Comparison of ENCODE assay signal across 2 cellular contexts in genomic region chr16:87938412-87938949, GRCh38.
TF ChIP-seq lines count a peak whose summit lies in the region.

No MANE protein-coding gene starts in this region.

TF ChIP-seq in HEK293, 187 proteins besides CTCF, POLR2A, EP300 and RAD21:
- TF ChIP-seq ZNF280D (tag by site-specific recombination; IDR thresholded peaks at IDR 0.05) (no peak), ZNF426 (tag by site-specific recombination; IDR thresholded peaks at IDR 0.05) (no peak), ZNF510 (tag by site-specific recombination; IDR thresholded peaks at IDR 0.05; ENCODE audit: insufficient replicate concordance) (no peak), ZNF366 (tag by site-specific recombination; conservative IDR thresholded peaks at IDR 0.05) (peak; percentile 70), ZSCAN18 (tag by site-specific recombination; IDR thresholded peaks at IDR 0.05) (no peak), ZNF24 (tag by site-specific recombination; IDR thresholded peaks at IDR 0.05) (peak; percentile 98), WT1 (tag by site-specific recombination; IDR thresholded peaks at IDR 0.05) (no peak)

TF ChIP-seq in K562, 482 proteins besides CTCF, POLR2A, EP300 and RAD21:
- TF ChIP-seq HDAC1 (IDR thresholded peaks at IDR 0.05) (0 out of 4 replicates have a peak, but pooled peaks of 1 of the 2 experiments have one; percentile 36), BCOR (IDR thresholded peaks at IDR 0.05) (peak; percentile 56; the same call in 1 of the 2 replicates), TSHZ1 (CRISPR knock-in tag; IDR thresholded peaks at IDR 0.05) (no peak), ZNF24 (IDR thresholded peaks at IDR 0.05) (peak; percentile 100), PRMT5 (CRISPR knock-in tag; IDR thresholded peaks at IDR 0.05) (no peak), NFRKB (IDR thresholded peaks at IDR 0.05; ENCODE audit: low read depth) (peak; percentile 84; the same call in 1 of the 2 replicates), SMARCA5 (IDR thresholded peaks at IDR 0.05) (peak; percentile 68; the same call in 1 of the 2 replicates), ZBTB5 (IDR thresholded peaks at IDR 0.05) (no peak), EHMT2 (IDR thresholded peaks at IDR 0.05) (peak; percentile 38; the same call in 1 of the 2 replicates), TRIM24 (IDR thresholded peaks at IDR 0.05) (peak in 1 of 2 experiments; percentile 38; a peak in 1 of 4 replicates), TSC22D4 (tag; IDR thresholded peaks at IDR 0.05) (peak; percentile 99), RBM14 (IDR thresholded peaks at IDR 0.05; ENCODE audit: borderline replicate concordance, insufficient read depth, low read depth, low read length) (no peak), FOXP1 (CRISPR knock-in tag; IDR thresholded peaks at IDR 0.05) (peak; percentile 46; the same call in 1 of the 2 replicates), ZNF318 (IDR thresholded peaks at IDR 0.05; ENCODE audit: borderline replicate concordance in 1 of 2, low read depth in 1 of 2) (peak in 1 of 2 experiments; percentile 77; a peak in 2 of 4 replicates)
